Comparison of ENCODE assay signal across 1 cellular context in the genomic region with DNA sequence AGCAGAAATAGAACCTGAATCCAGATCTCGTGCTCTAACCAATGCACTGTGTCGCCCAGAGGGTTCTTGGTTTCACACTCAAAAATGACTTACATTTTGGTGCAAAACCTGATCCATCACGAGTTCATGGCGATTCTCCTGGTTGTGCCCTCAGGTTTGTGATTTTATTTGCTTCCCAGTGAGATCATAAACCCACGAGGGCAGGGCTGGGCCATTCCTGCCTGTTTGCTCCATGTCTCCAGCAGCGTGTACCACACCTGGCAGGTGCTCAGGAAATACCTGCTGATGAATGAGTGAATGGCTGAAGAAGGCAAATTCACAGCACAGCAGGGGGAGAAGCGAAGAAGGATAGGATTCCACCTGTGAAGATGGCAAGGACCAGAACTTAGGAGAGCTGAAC.
TF ChIP-seq lines count a peak whose summit lies in the region.

No MANE protein-coding gene starts in this region.

TF ChIP-seq in GM23338, 12 proteins besides CTCF, POLR2A, EP300 and RAD21:
- TF ChIP-seq, protein P1, sequence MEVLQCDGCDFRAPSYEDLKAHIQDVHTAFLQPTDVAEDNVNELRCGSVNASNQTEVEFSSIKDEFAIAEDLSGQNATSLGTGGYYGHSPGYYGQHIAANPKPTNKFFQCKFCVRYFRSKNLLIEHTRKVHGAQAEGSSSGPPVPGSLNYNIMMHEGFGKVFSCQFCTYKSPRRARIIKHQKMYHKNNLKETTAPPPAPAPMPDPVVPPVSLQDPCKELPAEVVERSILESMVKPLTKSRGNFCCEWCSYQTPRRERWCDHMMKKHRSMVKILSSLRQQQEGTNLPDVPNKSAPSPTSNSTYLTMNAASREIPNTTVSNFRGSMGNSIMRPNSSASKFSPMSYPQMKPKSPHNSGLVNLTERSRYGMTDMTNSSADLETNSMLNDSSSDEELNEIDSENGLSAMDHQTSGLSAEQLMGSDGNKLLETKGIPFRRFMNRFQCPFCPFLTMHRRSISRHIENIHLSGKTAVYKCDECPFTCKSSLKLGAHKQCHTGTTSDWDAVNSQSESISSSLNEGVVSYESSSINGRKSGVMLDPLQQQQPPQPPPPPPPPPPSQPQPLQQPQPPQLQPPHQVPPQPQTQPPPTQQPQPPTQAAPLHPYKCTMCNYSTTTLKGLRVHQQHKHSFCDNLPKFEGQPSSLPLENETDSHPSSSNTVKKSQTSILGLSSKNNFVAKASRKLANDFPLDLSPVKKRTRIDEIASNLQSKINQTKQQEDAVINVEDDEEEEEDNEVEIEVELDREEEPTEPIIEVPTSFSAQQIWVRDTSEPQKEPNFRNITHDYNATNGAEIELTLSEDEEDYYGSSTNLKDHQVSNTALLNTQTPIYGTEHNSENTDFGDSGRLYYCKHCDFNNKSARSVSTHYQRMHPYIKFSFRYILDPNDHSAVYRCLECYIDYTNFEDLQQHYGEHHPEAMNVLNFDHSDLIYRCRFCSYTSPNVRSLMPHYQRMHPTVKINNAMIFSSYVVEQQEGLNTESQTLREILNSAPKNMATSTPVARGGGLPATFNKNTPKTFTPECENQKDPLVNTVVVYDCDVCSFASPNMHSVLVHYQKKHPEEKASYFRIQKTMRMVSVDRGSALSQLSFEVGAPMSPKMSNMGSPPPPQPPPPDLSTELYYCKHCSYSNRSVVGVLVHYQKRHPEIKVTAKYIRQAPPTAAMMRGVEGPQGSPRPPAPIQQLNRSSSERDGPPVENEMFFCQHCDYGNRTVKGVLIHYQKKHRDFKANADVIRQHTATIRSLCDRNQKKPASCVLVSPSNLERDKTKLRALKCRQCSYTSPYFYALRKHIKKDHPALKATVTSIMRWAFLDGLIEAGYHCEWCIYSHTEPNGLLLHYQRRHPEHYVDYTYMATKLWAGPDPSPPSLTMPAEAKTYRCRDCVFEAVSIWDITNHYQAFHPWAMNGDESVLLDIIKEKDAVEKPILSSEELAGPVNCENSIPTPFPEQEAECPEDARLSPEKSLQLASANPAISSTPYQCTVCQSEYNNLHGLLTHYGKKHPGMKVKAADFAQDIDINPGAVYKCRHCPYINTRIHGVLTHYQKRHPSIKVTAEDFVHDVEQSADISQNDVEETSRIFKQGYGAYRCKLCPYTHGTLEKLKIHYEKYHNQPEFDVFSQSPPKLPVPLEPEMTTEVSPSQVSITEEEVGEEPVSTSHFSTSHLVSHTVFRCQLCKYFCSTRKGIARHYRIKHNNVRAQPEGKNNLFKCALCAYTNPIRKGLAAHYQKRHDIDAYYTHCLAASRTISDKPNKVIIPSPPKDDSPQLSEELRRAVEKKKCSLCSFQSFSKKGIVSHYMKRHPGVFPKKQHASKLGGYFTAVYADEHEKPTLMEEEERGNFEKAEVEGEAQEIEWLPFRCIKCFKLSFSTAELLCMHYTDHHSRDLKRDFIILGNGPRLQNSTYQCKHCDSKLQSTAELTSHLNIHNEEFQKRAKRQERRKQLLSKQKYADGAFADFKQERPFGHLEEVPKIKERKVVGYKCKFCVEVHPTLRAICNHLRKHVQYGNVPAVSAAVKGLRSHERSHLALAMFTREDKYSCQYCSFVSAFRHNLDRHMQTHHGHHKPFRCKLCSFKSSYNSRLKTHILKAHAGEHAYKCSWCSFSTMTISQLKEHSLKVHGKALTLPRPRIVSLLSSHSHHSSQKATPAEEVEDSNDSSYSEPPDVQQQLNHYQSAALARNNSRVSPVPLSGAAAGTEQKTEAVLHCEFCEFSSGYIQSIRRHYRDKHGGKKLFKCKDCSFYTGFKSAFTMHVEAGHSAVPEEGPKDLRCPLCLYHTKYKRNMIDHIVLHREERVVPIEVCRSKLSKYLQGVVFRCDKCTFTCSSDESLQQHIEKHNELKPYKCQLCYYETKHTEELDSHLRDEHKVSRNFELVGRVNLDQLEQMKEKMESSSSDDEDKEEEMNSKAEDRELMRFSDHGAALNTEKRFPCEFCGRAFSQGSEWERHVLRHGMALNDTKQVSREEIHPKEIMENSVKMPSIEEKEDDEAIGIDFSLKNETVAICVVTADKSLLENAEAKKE (CRISPR knock-in tag; IDR thresholded peaks at IDR 0.05), result 0 out of 2 replicates have a peak, but pooled peaks have one; percentile 6
- TF ChIP-seq NANOG (IDR thresholded peaks at IDR 0.05; ENCODE audit: borderline replicate concordance), result no peak
- no peak for TF ChIP-seq EZH2phosphoT487 (IDR thresholded peaks at IDR 0.05; ENCODE audit: unreplicated experiment)
- TF ChIP-seq, protein P2, sequence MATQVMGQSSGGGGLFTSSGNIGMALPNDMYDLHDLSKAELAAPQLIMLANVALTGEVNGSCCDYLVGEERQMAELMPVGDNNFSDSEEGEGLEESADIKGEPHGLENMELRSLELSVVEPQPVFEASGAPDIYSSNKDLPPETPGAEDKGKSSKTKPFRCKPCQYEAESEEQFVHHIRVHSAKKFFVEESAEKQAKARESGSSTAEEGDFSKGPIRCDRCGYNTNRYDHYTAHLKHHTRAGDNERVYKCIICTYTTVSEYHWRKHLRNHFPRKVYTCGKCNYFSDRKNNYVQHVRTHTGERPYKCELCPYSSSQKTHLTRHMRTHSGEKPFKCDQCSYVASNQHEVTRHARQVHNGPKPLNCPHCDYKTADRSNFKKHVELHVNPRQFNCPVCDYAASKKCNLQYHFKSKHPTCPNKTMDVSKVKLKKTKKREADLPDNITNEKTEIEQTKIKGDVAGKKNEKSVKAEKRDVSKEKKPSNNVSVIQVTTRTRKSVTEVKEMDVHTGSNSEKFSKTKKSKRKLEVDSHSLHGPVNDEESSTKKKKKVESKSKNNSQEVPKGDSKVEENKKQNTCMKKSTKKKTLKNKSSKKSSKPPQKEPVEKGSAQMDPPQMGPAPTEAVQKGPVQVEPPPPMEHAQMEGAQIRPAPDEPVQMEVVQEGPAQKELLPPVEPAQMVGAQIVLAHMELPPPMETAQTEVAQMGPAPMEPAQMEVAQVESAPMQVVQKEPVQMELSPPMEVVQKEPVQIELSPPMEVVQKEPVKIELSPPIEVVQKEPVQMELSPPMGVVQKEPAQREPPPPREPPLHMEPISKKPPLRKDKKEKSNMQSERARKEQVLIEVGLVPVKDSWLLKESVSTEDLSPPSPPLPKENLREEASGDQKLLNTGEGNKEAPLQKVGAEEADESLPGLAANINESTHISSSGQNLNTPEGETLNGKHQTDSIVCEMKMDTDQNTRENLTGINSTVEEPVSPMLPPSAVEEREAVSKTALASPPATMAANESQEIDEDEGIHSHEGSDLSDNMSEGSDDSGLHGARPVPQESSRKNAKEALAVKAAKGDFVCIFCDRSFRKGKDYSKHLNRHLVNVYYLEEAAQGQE (IDR thresholded peaks at IDR 0.05; ENCODE audit: unreplicated experiment), result no peak
- TF ChIP-seq JUNB (IDR thresholded peaks at IDR 0.05; ENCODE audit: unreplicated experiment), result no peak
TF ChIP-seq in GM23338: peak in this region for 1.
